Comparison of ENCODE assay signal across 38 cellular contexts in genomic region chr10:59214160-59214559, GRCh38. TPM values are rescaled to one million over a fixed set of nuclear protein-coding genes. Genes with fewer than 3 reads are reported as not detected.
"Had no signal": no experiment of that assay in that cellular context is flagged by ENCODE, and none has a peak within 500 bp of the region (broad histone marks: within the 10 kb centered on the region; RNA-seq: fewer than 3 reads in every experiment).

No MANE protein-coding gene starts in this region.

- ATAC-seq: activated CD8-positive, alpha-beta memory T cell treated with anti-CD3 and anti-CD28 coated beads, Interleukin-2, amount 10 ng/mL, durations not matched to agents 7 days and 5 days; activated CD8-positive, alpha-beta T cell treated with anti-CD3 and anti-CD28 coated beads for 36 hours; activated naive CD8-positive, alpha-beta T cell treated with anti-CD3 and anti-CD28 coated beads, Interleukin-2, amount 50 U/mL, for 24 hours had no signal

- DNase-seq: activated B cell treated with CpG ODN at 0.5 μM for 24 hours; activated CD4-positive, alpha-beta memory T cell treated with anti-CD3 and anti-CD28 coated beads for 36 hours; activated CD4-positive, alpha-beta T cell treated with anti-CD3 and anti-CD28 coated beads for 4 hours; activated CD4-positive, alpha-beta T cell treated with anti-CD3 and anti-CD28 coated beads, Interleukin-2, amount 10 ng/mL, durations not matched to agents 24 days and 14 days; activated CD4-positive, alpha-beta T cell treated with anti-CD3 and anti-CD28 coated beads, Interleukin-2, amount 50 U/mL, for 1 hour; activated CD4-positive, alpha-beta T cell treated with anti-CD3 and anti-CD28 coated beads, Interleukin-2, amount 50 U/mL, for 4 hours; activated CD4-positive, CD25-positive, alpha-beta regulatory T cell treated with anti-CD3 and anti-CD28 coated beads, Interleukin-2, amount 50 U/mL, for 72 hours; activated CD8-positive, alpha-beta memory T cell treated with anti-CD3 and anti-CD28 coated beads for 24 hours; activated CD8-positive, alpha-beta memory T cell treated with anti-CD3 and anti-CD28 coated beads, Interleukin-2, amount 10 ng/mL, durations not matched to agents 7 days and 5 days; activated CD8-positive, alpha-beta memory T cell treated with anti-CD3 and anti-CD28 coated beads, Interleukin-2, amount 50 U/mL, for 48 hours; activated CD8-positive, alpha-beta T cell treated with anti-CD3 and anti-CD28 coated beads for 36 hours; activated effector memory CD4-positive, alpha-beta T cell treated with Interleukin-2 at 50 U/mL for 16 hours; activated gamma-delta T cell; activated naive CD4-positive, alpha-beta T cell treated with anti-CD3 and anti-CD28 coated beads, Interleukin-2, amount 10 ng/mL, durations not matched to agents 7 days and 5 days; activated naive CD4-positive, alpha-beta T cell treated with Interleukin-2 at 50 U/mL for 16 hours; activated naive CD8-positive, alpha-beta T cell treated with anti-CD3 and anti-CD28 coated beads, Interleukin-2, amount 10 ng/mL, durations not matched to agents 7 days and 5 days; activated naive CD8-positive, alpha-beta T cell treated with anti-CD3 and anti-CD28 coated beads, Interleukin-2, amount 50 U/mL, for 24 hours; activated T-cell treated with anti-CD3 and anti-CD28 coated beads, Interleukin-2, amount 50 U/mL, for 24 hours; activated T-cell treated with anti-CD3 and anti-CD28 coated beads, Interleukin-2, amount 50 U/mL, for 48 hours; amygdala; anterior cingulate cortex; caudate nucleus; cerebellar nuclear complex; T-helper 1 cell; T-helper 2 cell; T-helper 9 cell had no signal

- H3K4me1 Mint-ChIP-seq: activated B cell treated with CpG ODN at 0.5 μM for 24 hours; activated CD4-positive, alpha-beta T cell treated with anti-CD3 and anti-CD28 coated beads, Interleukin-2, amount 10 ng/mL, durations not matched to agents 24 days and 14 days; activated CD8-positive, alpha-beta memory T cell treated with anti-CD3 and anti-CD28 coated beads, Interleukin-2, amount 10 ng/mL, durations not matched to agents 7 days and 5 days; activated naive CD4-positive, alpha-beta T cell treated with anti-CD3 and anti-CD28 coated beads, Interleukin-2, amount 10 ng/mL, durations not matched to agents 7 days and 5 days; activated naive CD4-positive, alpha-beta T cell treated with anti-CD3 and anti-CD28 coated beads, Interleukin-2, amount 50 U/mL, for 24 hours; activated naive CD8-positive, alpha-beta T cell treated with anti-CD3 and anti-CD28 coated beads, Interleukin-2, amount 10 ng/mL, durations not matched to agents 7 days and 5 days; activated naive CD8-positive, alpha-beta T cell treated with anti-CD3 and anti-CD28 coated beads, Interleukin-2, amount 50 U/mL, for 24 hours; central memory CD8-positive, alpha-beta T cell had no signal

- H3K9me3 Mint-ChIP-seq: activated B cell treated with CpG ODN at 0.5 μM for 24 hours; activated CD4-positive, alpha-beta memory T cell treated with anti-CD3 and anti-CD28 coated beads for 36 hours; activated CD4-positive, alpha-beta T cell treated with anti-CD3 and anti-CD28 coated beads, Interleukin-2, amount 10 ng/mL, durations not matched to agents 24 days and 14 days; activated CD8-positive, alpha-beta T cell treated with anti-CD3 and anti-CD28 coated beads for 36 hours; activated naive CD4-positive, alpha-beta T cell treated with anti-CD3 and anti-CD28 coated beads, Interleukin-2, amount 10 ng/mL, durations not matched to agents 7 days and 5 days; activated naive CD4-positive, alpha-beta T cell treated with anti-CD3 and anti-CD28 coated beads, Interleukin-2, amount 50 U/mL, for 24 hours; activated naive CD8-positive, alpha-beta T cell treated with anti-CD3 and anti-CD28 coated beads, Interleukin-2, amount 10 ng/mL, durations not matched to agents 7 days and 5 days; activated naive CD8-positive, alpha-beta T cell treated with anti-CD3 and anti-CD28 coated beads, Interleukin-2, amount 50 U/mL, for 24 hours; activated T-cell treated with anti-CD3 and anti-CD28 coated beads, Interleukin-2, amount 50 U/mL, for 24 hours; activated T-helper 2 cell treated with anti-CD3 and anti-CD28 coated beads, Interferon-gamma antibody, Interleukin-2, Interleukin-4, amounts not matched to agents 10 μg/mL and 5 μg/mL and 100 μg/mL, durations not matched to agents 14 hours and 24 hours and 36 hours; T-helper 1 cell treated with Interleukin-12 subunit alpha and Interleukin-12 subunit beta and Interleukin-4 antibody, amounts not matched to agents 30 μg/mL and 1 μg/mL, for 36 hours; T-helper 2 cell treated with Interferon-gamma antibody and Interleukin-4, amounts not matched to agents 5 μg/mL and 100 μg/mL, for 36 hours had no signal

- H3K4me3 Mint-ChIP-seq: activated B cell treated with CpG ODN at 0.5 μM for 24 hours; activated CD4-positive, alpha-beta memory T cell treated with anti-CD3 and anti-CD28 coated beads for 36 hours; activated CD4-positive, alpha-beta T cell treated with anti-CD3 and anti-CD28 coated beads, Interleukin-2, amount 10 ng/mL, durations not matched to agents 24 days and 14 days; activated CD8-positive, alpha-beta memory T cell treated with anti-CD3 and anti-CD28 coated beads, Interleukin-2, amount 10 ng/mL, durations not matched to agents 7 days and 5 days; activated CD8-positive, alpha-beta T cell treated with anti-CD3 and anti-CD28 coated beads for 36 hours; activated naive CD4-positive, alpha-beta T cell treated with anti-CD3 and anti-CD28 coated beads, Interleukin-2, amount 10 ng/mL, durations not matched to agents 7 days and 5 days; activated naive CD4-positive, alpha-beta T cell treated with anti-CD3 and anti-CD28 coated beads, Interleukin-2, amount 50 U/mL, for 24 hours; activated naive CD8-positive, alpha-beta T cell; activated naive CD8-positive, alpha-beta T cell treated with anti-CD3 and anti-CD28 coated beads, Interleukin-2, amount 10 ng/mL, durations not matched to agents 7 days and 5 days; activated naive CD8-positive, alpha-beta T cell treated with anti-CD3 and anti-CD28 coated beads, Interleukin-2, amount 50 U/mL, for 24 hours; activated T-cell treated with anti-CD3 and anti-CD28 coated beads, Interleukin-2, amount 50 U/mL, for 24 hours; brain; central memory CD8-positive, alpha-beta T cell; T-helper 1 cell treated with Interleukin-12 subunit alpha and Interleukin-12 subunit beta and Interleukin-4 antibody, amounts not matched to agents 30 μg/mL and 1 μg/mL, for 36 hours; T-helper 2 cell treated with Interferon-gamma antibody and Interleukin-4, amounts not matched to agents 5 μg/mL and 100 μg/mL, for 36 hours had no signal

- H3K27me3 Mint-ChIP-seq: activated B cell treated with CpG ODN at 0.5 μM for 24 hours; activated CD4-positive, alpha-beta memory T cell treated with anti-CD3 and anti-CD28 coated beads for 36 hours; activated CD4-positive, alpha-beta T cell treated with anti-CD3 and anti-CD28 coated beads, Interleukin-2, amount 10 ng/mL, durations not matched to agents 24 days and 14 days; activated CD8-positive, alpha-beta memory T cell treated with anti-CD3 and anti-CD28 coated beads, Interleukin-2, amount 10 ng/mL, durations not matched to agents 7 days and 5 days; activated CD8-positive, alpha-beta T cell treated with anti-CD3 and anti-CD28 coated beads for 36 hours; activated naive CD4-positive, alpha-beta T cell treated with anti-CD3 and anti-CD28 coated beads, Interleukin-2, amount 10 ng/mL, durations not matched to agents 7 days and 5 days; activated naive CD4-positive, alpha-beta T cell treated with anti-CD3 and anti-CD28 coated beads, Interleukin-2, amount 50 U/mL, for 24 hours; activated naive CD8-positive, alpha-beta T cell; activated naive CD8-positive, alpha-beta T cell treated with anti-CD3 and anti-CD28 coated beads, Interleukin-2, amount 10 ng/mL, durations not matched to agents 7 days and 5 days; activated naive CD8-positive, alpha-beta T cell treated with anti-CD3 and anti-CD28 coated beads, Interleukin-2, amount 50 U/mL, for 24 hours; activated T-cell treated with anti-CD3 and anti-CD28 coated beads, Interleukin-2, amount 50 U/mL, for 24 hours; central memory CD8-positive, alpha-beta T cell had no signal

- FAIRE-seq: bronchial epithelial cell, TTC549 had no signal

- H3K36me3 Mint-ChIP-seq: activated CD4-positive, alpha-beta memory T cell treated with anti-CD3 and anti-CD28 coated beads for 36 hours; activated CD8-positive, alpha-beta memory T cell treated with anti-CD3 and anti-CD28 coated beads, Interleukin-2, amount 10 ng/mL, durations not matched to agents 7 days and 5 days; activated naive CD4-positive, alpha-beta T cell treated with anti-CD3 and anti-CD28 coated beads, Interleukin-2, amount 10 ng/mL, durations not matched to agents 7 days and 5 days; activated naive CD4-positive, alpha-beta T cell treated with anti-CD3 and anti-CD28 coated beads, Interleukin-2, amount 50 U/mL, for 24 hours; activated naive CD8-positive, alpha-beta T cell; activated naive CD8-positive, alpha-beta T cell treated with anti-CD3 and anti-CD28 coated beads, Interleukin-2, amount 10 ng/mL, durations not matched to agents 7 days and 5 days had no signal

- H3K27ac Mint-ChIP-seq: activated B cell treated with CpG ODN at 0.5 μM for 24 hours; activated CD4-positive, alpha-beta memory T cell treated with anti-CD3 and anti-CD28 coated beads for 36 hours; activated CD4-positive, alpha-beta T cell treated with anti-CD3 and anti-CD28 coated beads, Interleukin-2, amount 10 ng/mL, durations not matched to agents 24 days and 14 days; activated CD8-positive, alpha-beta memory T cell treated with anti-CD3 and anti-CD28 coated beads, Interleukin-2, amount 10 ng/mL, durations not matched to agents 7 days and 5 days; activated CD8-positive, alpha-beta T cell treated with anti-CD3 and anti-CD28 coated beads for 36 hours; activated naive CD4-positive, alpha-beta T cell treated with anti-CD3 and anti-CD28 coated beads, Interleukin-2, amount 10 ng/mL, durations not matched to agents 7 days and 5 days; activated naive CD4-positive, alpha-beta T cell treated with anti-CD3 and anti-CD28 coated beads, Interleukin-2, amount 50 U/mL, for 24 hours; activated naive CD8-positive, alpha-beta T cell; activated naive CD8-positive, alpha-beta T cell treated with anti-CD3 and anti-CD28 coated beads, Interleukin-2, amount 10 ng/mL, durations not matched to agents 7 days and 5 days; activated naive CD8-positive, alpha-beta T cell treated with anti-CD3 and anti-CD28 coated beads, Interleukin-2, amount 50 U/mL, for 24 hours; activated T-cell treated with anti-CD3 and anti-CD28 coated beads, Interleukin-2, amount 50 U/mL, for 24 hours; activated T-helper 2 cell treated with anti-CD3 and anti-CD28 coated beads, Interferon-gamma antibody, Interleukin-2, Interleukin-4, amounts not matched to agents 10 μg/mL and 5 μg/mL and 100 μg/mL, durations not matched to agents 14 hours and 24 hours and 36 hours; T-helper 1 cell treated with Interleukin-12 subunit alpha and Interleukin-12 subunit beta and Interleukin-4 antibody, amounts not matched to agents 30 μg/mL and 1 μg/mL, for 36 hours; T-helper 2 cell treated with Interferon-gamma antibody and Interleukin-4, amounts not matched to agents 5 μg/mL and 100 μg/mL, for 36 hours had no signal

- H3K9me3 ChIP-seq: ascending aorta had no signal

- H3K36me3 ChIP-seq: ascending aorta, cardiac muscle cell had no signal

- H3K4me3 ChIP-seq: ascending aorta, cardiac muscle cell had no signal

- H3K27me3 ChIP-seq: ascending aorta had no signal

- H3K27ac ChIP-seq: ascending aorta, cardiac muscle cell, VCaP had no signal

- H3K4me1 ChIP-seq: ascending aorta had no signal

RNA-seq across cellular contexts. Expression of gene PHYHIPL, which starts 37.7 kb away (rescaled TPM):
- total RNA-seq: activated B cell treated with CpG ODN at 0.5 μM for 24 hours; activated CD4-positive, alpha-beta memory T cell treated with anti-CD3 and anti-CD28 coated beads for 36 hours; activated CD4-positive, alpha-beta T cell treated with anti-CD3 and anti-CD28 coated beads, Interleukin-2, amount 10 ng/mL, durations not matched to agents 24 days and 14 days; activated CD8-positive, alpha-beta memory T cell treated with anti-CD3 and anti-CD28 coated beads, Interleukin-2, amount 10 ng/mL, durations not matched to agents 7 days and 5 days; activated CD8-positive, alpha-beta T cell treated with anti-CD3 and anti-CD28 coated beads for 36 hours; activated naive CD8-positive, alpha-beta T cell treated with anti-CD3 and anti-CD28 coated beads, Interleukin-2, amount 10 ng/mL, durations not matched to agents 7 days and 5 days; activated T-helper 2 cell treated with anti-CD3 and anti-CD28 coated beads, Interferon-gamma antibody, Interleukin-2, Interleukin-4, amounts not matched to agents 10 μg/mL and 5 μg/mL and 100 μg/mL, durations not matched to agents 14 hours and 24 hours and 36 hours; ascending aorta; bronchial epithelial cell; cardiac muscle cell had no signal
